In genomic region chr12:108633534-108634224, GRCh38 we compare ENCODE assay signal across 8 cellular contexts. TPM values are rescaled to one million over a fixed set of nuclear protein-coding genes. Genes with fewer than 3 reads are reported as not detected.
DNase-seq lines count a peak whose midpoint lies in the region; ATAC-seq and TF ChIP-seq lines count a peak whose summit lies in the region.

TSS of gene SELPLG (minus strand) at chr12:108633894. CDS start at chr12:108624307, 9,587 bp downstream.

- H3K4me1 ChIP-seq in DND-41 (ENCODE audit: insufficient read depth, low read length) (peaks cover 100% of the 10 kb centered on the region), MM.1S (ENCODE audit: low read length) (peaks cover 53% of the 10 kb centered on the region)

- peak; percentile 58 for ATAC-seq in DND-41 (ENCODE audit: insufficient read depth, low read depth)
- peak; percentile 53 for ATAC-seq in GM21576 (IDR thresholded peaks at IDR 0.05; ENCODE audit: unreplicated experiment)
- ATAC-seq in Right ventricle myocardium superior (ENCODE audit: poor library complexity): peak; percentile 53

- peaks cover 94% of the 10 kb centered on the region for H3F3A ChIP-seq in MM.1S (ENCODE audit: insufficient read depth, low read length)

- H3K36me3 ChIP-seq in DND-41 (ENCODE audit: insufficient read depth, low read length) (peaks cover 4% of the 10 kb centered on the region; the same call in 1 of the 2 replicates), MM.1S (replicated peaks; ENCODE audit: insufficient read depth, low read length) (no peaks in the 10 kb centered on the region)

- H3K4me3 ChIP-seq in DND-41 (ENCODE audit: low read depth in 1 of 2, low read length in 2 of 2) (peak within 1 kb of the TSS; percentile 18 to 59), MM.1S (ENCODE audit: low read length) (peak within 1 kb of the TSS; percentile 85)

- peak within 1 kb of the TSS; percentile 48 for H2AFZ ChIP-seq in DND-41 (ENCODE audit: low read depth, low read length)
- no peak within 1 kb of the TSS for H2AFZ ChIP-seq in MM.1S (ENCODE audit: low read length)

- H3K4me2 ChIP-seq in DND-41 (ENCODE audit: insufficient read depth, low read length) (peak within 1 kb of the TSS; percentile 78), MM.1S (ENCODE audit: low read depth, low read length) (peak within 1 kb of the TSS; percentile 96)

- no peaks in the 10 kb centered on the region for H3K27me3 ChIP-seq in DND-41 (ENCODE audit: insufficient read depth, low read length, poor library complexity)
- H3K27me3 ChIP-seq in MM.1S (replicated peaks; ENCODE audit: insufficient read depth, low read length): no peaks in the 10 kb centered on the region

- TF ChIP-seq CTCF in DND-41 (IDR thresholded peaks at IDR 0.05; ENCODE audit: borderline replicate concordance, extremely low read depth, low read length, poor library complexity, severe bottlenecking): peak; percentile 62
- TF ChIP-seq CTCF in MM.1S (IDR thresholded peaks at IDR 0.05; ENCODE audit: low read length): peak; percentile 46

- H4K20me1 ChIP-seq in DND-41 (ENCODE audit: insufficient read depth, low read length) (no peaks in the 10 kb centered on the region), MM.1S (ENCODE audit: insufficient read depth, low read length) (no peaks in the 10 kb centered on the region)

- intact Hi-C loops in Right ventricle myocardium superior (cut with DNase I): no loop called here

- H3K9ac ChIP-seq in DND-41 (ENCODE audit: low read depth, low read length) (peak within 1 kb of the TSS; percentile 86), MM.1S (ENCODE audit: low read length) (peak within 1 kb of the TSS; percentile 99)

- H3K9me3 ChIP-seq in DND-41 (ENCODE audit: insufficient read depth, low read length, severe bottlenecking) (no peaks in the 10 kb centered on the region), MM.1S (replicated peaks; ENCODE audit: insufficient read depth, low read length) (no peaks in the 10 kb centered on the region)

- H3K27ac ChIP-seq in DND-41 (ENCODE audit: low read length) (peak within 1 kb of the TSS; percentile 95), MM.1S (ENCODE audit: low read length) (peak within 1 kb of the TSS; percentile 99)

- no peaks in the 10 kb centered on the region for H3K9me2 ChIP-seq in MM.1S (replicated peaks; ENCODE audit: insufficient read depth, low read length)

- H3K79me2 ChIP-seq in DND-41 (ENCODE audit: insufficient read depth, low read length) (peaks cover 56% of the 10 kb centered on the region), MM.1S (ENCODE audit: low read length) (peaks cover 69% of the 10 kb centered on the region)

- DNase-seq in DND-41 (peak; percentile 90), MM.1S (peak; percentile 95), Right ventricle myocardium superior (peak; percentile 86), NCI-H1092 (lab: John Stamatoyannopoulos, UW) (no peak), AG08396 (ENCODE audit: low spot score) (no peak)
- DNase-seq in activated CD8-positive, alpha-beta memory T cell treated with anti-CD3 and anti-CD28 coated beads for 1 hour (ENCODE audit: extremely low read depth in 1 of 2, low read depth in 1 of 2): peak; percentile 64 to 77
- DNase-seq in stimulated activated CD4-positive, alpha-beta T cell treated with anti-CD3 and anti-CD28 coated beads, Interleukin-2, amount 100 ng/mL, for 4 hours (ENCODE audit: low read depth): peak; percentile 78

RNA-seq across cellular contexts. Expression of gene SELPLG, which starts in this region (rescaled TPM):
- 4.2 TPM for total RNA-seq in Right ventricle myocardium superior

Comparison
In these comparisons a context has a peak if more than half of its experiments do, and no peak if none do; other contexts are left out.
1. DNase-seq: peak in DND-41 (single experiment), MM.1S (single experiment), activated CD8-positive, alpha-beta memory T cell treated with anti-CD3 and anti-CD28 coated beads for 1 hour (2 of 2), Right ventricle myocardium superior (single experiment) and stimulated activated CD4-positive, alpha-beta T cell treated with anti-CD3 and anti-CD28 coated beads, Interleukin-2, amount 100 ng/mL, for 4 hours (single experiment); none in NCI-H1092 (single experiment) and AG08396 (single experiment).
2. Peak in every context shown above with its lines, with median percentiles within 50 percentile points of each other: ATAC-seq.